In genomic region chr2:28495551-28496284, GRCh38 we compare ENCODE assay signal across 28 cellular contexts. TPM values are rescaled to one million over a fixed set of nuclear protein-coding genes. Genes with fewer than 3 reads are reported as not detected.
DNase-seq lines count a peak whose midpoint lies in the region; TF ChIP-seq lines count a peak whose summit lies in the region.
"Had no signal": no experiment of that assay in that cellular context is flagged by ENCODE, and none has a peak within 500 bp of the region (broad histone marks: within the 10 kb centered on the region; RNA-seq: fewer than 3 reads in every experiment).

A gene with protein sequence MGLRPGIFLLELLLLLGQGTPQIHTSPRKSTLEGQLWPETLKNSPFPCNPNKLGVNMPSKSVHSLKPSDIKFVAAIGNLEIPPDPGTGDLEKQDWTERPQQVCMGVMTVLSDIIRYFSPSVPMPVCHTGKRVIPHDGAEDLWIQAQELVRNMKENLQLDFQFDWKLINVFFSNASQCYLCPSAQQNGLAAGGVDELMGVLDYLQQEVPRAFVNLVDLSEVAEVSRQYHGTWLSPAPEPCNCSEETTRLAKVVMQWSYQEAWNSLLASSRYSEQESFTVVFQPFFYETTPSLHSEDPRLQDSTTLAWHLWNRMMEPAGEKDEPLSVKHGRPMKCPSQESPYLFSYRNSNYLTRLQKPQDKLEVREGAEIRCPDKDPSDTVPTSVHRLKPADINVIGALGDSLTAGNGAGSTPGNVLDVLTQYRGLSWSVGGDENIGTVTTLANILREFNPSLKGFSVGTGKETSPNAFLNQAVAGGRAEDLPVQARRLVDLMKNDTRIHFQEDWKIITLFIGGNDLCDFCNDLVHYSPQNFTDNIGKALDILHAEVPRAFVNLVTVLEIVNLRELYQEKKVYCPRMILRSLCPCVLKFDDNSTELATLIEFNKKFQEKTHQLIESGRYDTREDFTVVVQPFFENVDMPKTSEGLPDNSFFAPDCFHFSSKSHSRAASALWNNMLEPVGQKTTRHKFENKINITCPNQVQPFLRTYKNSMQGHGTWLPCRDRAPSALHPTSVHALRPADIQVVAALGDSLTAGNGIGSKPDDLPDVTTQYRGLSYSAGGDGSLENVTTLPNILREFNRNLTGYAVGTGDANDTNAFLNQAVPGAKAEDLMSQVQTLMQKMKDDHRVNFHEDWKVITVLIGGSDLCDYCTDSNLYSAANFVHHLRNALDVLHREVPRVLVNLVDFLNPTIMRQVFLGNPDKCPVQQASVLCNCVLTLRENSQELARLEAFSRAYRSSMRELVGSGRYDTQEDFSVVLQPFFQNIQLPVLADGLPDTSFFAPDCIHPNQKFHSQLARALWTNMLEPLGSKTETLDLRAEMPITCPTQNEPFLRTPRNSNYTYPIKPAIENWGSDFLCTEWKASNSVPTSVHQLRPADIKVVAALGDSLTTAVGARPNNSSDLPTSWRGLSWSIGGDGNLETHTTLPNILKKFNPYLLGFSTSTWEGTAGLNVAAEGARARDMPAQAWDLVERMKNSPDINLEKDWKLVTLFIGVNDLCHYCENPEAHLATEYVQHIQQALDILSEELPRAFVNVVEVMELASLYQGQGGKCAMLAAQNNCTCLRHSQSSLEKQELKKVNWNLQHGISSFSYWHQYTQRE (N-terminal part only) (plus strand): TSS chr2:28496060. CDS start chr2:28496115, 55 bp downstream.

- 88 to 96% methylated on average over 12 to 14 of the region's 14 CpGs for WGBS in thyroid gland, 2 donors

- no peaks in the 10 kb centered on the region for H3K27me3 ChIP-seq in thyroid gland
- H3K27me3 ChIP-seq: BLaER1 treated with 17β-estradiol and CSF1 and Interleukin-3, amounts not matched to agents 10 nM and 100 nM; SJCRH30 had no signal

- no peaks in the 10 kb centered on the region for H3K36me3 Mint-ChIP-seq in osteocyte (ENCODE audit: unreplicated experiment)
- no peaks in the 10 kb centered on the region for H3K36me3 Mint-ChIP-seq in immature natural killer cell
- H3K36me3 Mint-ChIP-seq: CD8-positive, alpha-beta T cell had no signal

- peak within 1 kb of the TSS; percentile 60 to 88 (median 71) for H3K27ac ChIP-seq in thyroid gland
- H3K27ac ChIP-seq: BLaER1 treated with 17β-estradiol and CSF1 and Interleukin-3, amounts not matched to agents 10 nM and 100 nM; SJCRH30 had no signal

- no peak within 1 kb of the TSS for H3K4me3 ChIP-seq in thyroid gland (replicated peaks in 1 of 3)
- H3K4me3 ChIP-seq: BLaER1 treated with 17β-estradiol and CSF1 and Interleukin-3, amounts not matched to agents 10 nM and 100 nM; GM12878; GM23338; HAP-1; K562; SJCRH30 had no signal

- DNase-seq in SW480 (ENCODE audit: low spot score) (peak; percentile 69), islet precursor cell (peak; percentile 45), osteocyte (ENCODE audit: extremely low spot score, unreplicated experiment) (peak; percentile 73), thyroid gland (peak in 1 of 2 donors; percentile 32), putamen (ENCODE audit: low spot score) (no peak), immature natural killer cell (no peak), iPS-NIHi7 (ENCODE audit: extremely low spot score) (no peak)
- DNase-seq: AML-193; Caco-2; CD8-positive, alpha-beta T cell; DMS79; EL; GDM1; HFFc6; Kasumi-1; NCI-H1092 treated with DMSO at 0.1 percent for 48 hours; NCI-H1436; NCI-H187 treated with DMSO at 0.1 percent for 48 hours; NCI-H2107; NCI-H446; NCI-H524 treated with DMSO at 0.1 percent for 48 hours; NCI-H774; SJCRH30 had no signal

- H3K27ac Mint-ChIP-seq in osteocyte (ENCODE audit: unreplicated experiment) (no peak within 1 kb of the TSS), immature natural killer cell (peak within 1 kb of the TSS in 1 of 6 donors; percentile 51)
- H3K27ac Mint-ChIP-seq: CD8-positive, alpha-beta T cell; GM23338; HFFc6 had no signal

- TF ChIP-seq POLR2A in thyroid gland (IDR thresholded peaks at IDR 0.05), result no peak

- no peaks in the 10 kb centered on the region for H3K36me3 ChIP-seq in thyroid gland
- H3K36me3 ChIP-seq: BLaER1 treated with 17β-estradiol and CSF1 and Interleukin-3, amounts not matched to agents 10 nM and 100 nM; HAP-1; SJCRH30 had no signal

- no peaks in the 10 kb centered on the region for H3K4me1 Mint-ChIP-seq in osteocyte (ENCODE audit: unreplicated experiment)
- no peaks in the 10 kb centered on the region for H3K4me1 Mint-ChIP-seq in immature natural killer cell
- H3K4me1 Mint-ChIP-seq: GM23338 had no signal

- H3K27me3 Mint-ChIP-seq in osteocyte (ENCODE audit: unreplicated experiment) (peaks cover 67% of the 10 kb centered on the region), immature natural killer cell (ENCODE audit: low read depth in 3 of 3) (peaks cover 0 to 4% (median 2%) of the 10 kb centered on the region in 3 donors)

- intact Hi-C loops in thyroid gland (cut with DNase I), result no loop called here

- peaks cover 23 to 36% of the 10 kb centered on the region in 2 donors for H3K4me1 ChIP-seq in thyroid gland
- H3K4me1 ChIP-seq: HAP-1, SJCRH30 had no signal

- no peaks in the 10 kb centered on the region for H3K9me3 ChIP-seq in thyroid gland
- H3K9me3 ChIP-seq: BLaER1 treated with 17β-estradiol and CSF1 and Interleukin-3, amounts not matched to agents 10 nM and 100 nM; Caco-2; HAP-1; SJCRH30 had no signal

- H3K9me3 Mint-ChIP-seq in osteocyte (ENCODE audit: unreplicated experiment) (no peaks in the 10 kb centered on the region), immature natural killer cell (no peaks in the 10 kb centered on the region)
- H3K9me3 Mint-ChIP-seq: CD8-positive, alpha-beta T cell; GM23338; HFFc6 had no signal

- H3K4me3 Mint-ChIP-seq in osteocyte (ENCODE audit: unreplicated experiment) (no peak within 1 kb of the TSS), immature natural killer cell (no peak within 1 kb of the TSS)
- H3K4me3 Mint-ChIP-seq: CD8-positive, alpha-beta T cell; GM23338; HFFc6 had no signal

- TF ChIP-seq CTCF in osteocyte (IDR thresholded peaks at IDR 0.05) (no peak), thyroid gland (IDR thresholded peaks at IDR 0.05) (no peak)

RNA-seq across cellular contexts. Expression of the gene that starts here (rescaled TPM):
- 0.60 and 0.64 TPM in 2 replicates for total RNA-seq in osteocyte
- total RNA-seq in thyroid gland, result 1 to 10 TPM; 1.2 to 3.3 (median 1.8) TPM
- polyA plus RNA-seq in immature natural killer cell, result 1 to 10 TPM in 1 of 3 donors, under 1 TPM in 1, not detected in 1; 0.43 to 1.2 TPM

Comparison
In these comparisons a context has a peak if more than half of its experiments do, and no peak if none do; other contexts are left out.
1. Peak in DNase-seq in osteocyte; RNA of the gene not detected or under 1 TPM.
2. DNase-seq: peak in SW480 (single experiment) and islet precursor cell (single experiment); none in putamen (single experiment), immature natural killer cell (0 of 3) and iPS-NIHi7 (single experiment).